ENCODE assay signal across 9 cellular contexts in genomic region chr21:42561742-42562141, GRCh38. TPM values are rescaled to one million over a fixed set of nuclear protein-coding genes. Genes with fewer than 3 reads are reported as not detected.
A peak's percentile ranks its signal among the peaks of the same experiment; 100 is the strongest.
DNase-seq lines count a peak whose midpoint lies in the region; ATAC-seq, FAIRE-seq and TF ChIP-seq lines count a peak whose summit lies in the region.
"Had no signal": no experiment of that assay in that cellular context is flagged by ENCODE, and none has a peak within 500 bp of the region (broad histone marks: within the 10 kb centered on the region; RNA-seq: fewer than 3 reads in every experiment).

No MANE protein-coding gene starts in this region.

- H3K27ac Mint-ChIP-seq in CD4-positive, alpha-beta T cell, result no peak overlapping the region
- H3K27ac Mint-ChIP-seq in activated T-helper 2 cell treated with anti-CD3 and anti-CD28 coated beads, Interferon-gamma antibody, Interleukin-2, Interleukin-4, amounts not matched to agents 10 μg/mL and 5 μg/mL and 100 μg/mL, durations not matched to agents 14 hours and 24 hours and 36 hours, result no peak overlapping the region
- H3K27ac Mint-ChIP-seq in activated CD8-positive, alpha-beta T cell treated with anti-CD3 and anti-CD28 coated beads, Interleukin-2, amount 10 ng/mL, durations not matched to agents 7 days and 5 days, result no peak overlapping the region

- FAIRE-seq in D721Med (lab: Jason Lieb, UNC), result no peak

- peak; percentile 48 for ATAC-seq in CD4-positive, alpha-beta T cell (ENCODE audit: poor library complexity)
- ATAC-seq in GM19043 (IDR thresholded peaks at IDR 0.05; ENCODE audit: low read depth, unreplicated experiment), result peak; percentile 71
- ATAC-seq in activated CD8-positive, alpha-beta T cell treated with anti-CD3 and anti-CD28 coated beads, Interleukin-2, amount 10 ng/mL, durations not matched to agents 7 days and 5 days, result no peak

- no peak for TF ChIP-seq CTCF in CD4-positive, alpha-beta T cell (IDR thresholded peaks at IDR 0.05)
- TF ChIP-seq CTCF in hepatocyte (IDR thresholded peaks at IDR 0.05; ENCODE audit: poor library complexity), result no peak
- no peak for TF ChIP-seq CTCF in D721Med (IDR thresholded peaks at IDR 0.05; ENCODE audit: insufficient read depth, missing control alignments)

- no peaks in the 10 kb centered on the region for H3K27me3 Mint-ChIP-seq in CD4-positive, alpha-beta T cell
- H3K27me3 Mint-ChIP-seq in activated T-helper 2 cell treated with anti-CD3 and anti-CD28 coated beads, Interferon-gamma antibody, Interleukin-2, Interleukin-4, amounts not matched to agents 10 μg/mL and 5 μg/mL and 100 μg/mL, durations not matched to agents 14 hours and 24 hours and 36 hours (ENCODE audit: low read depth), result no peaks in the 10 kb centered on the region
- H3K27me3 Mint-ChIP-seq in activated CD8-positive, alpha-beta T cell treated with anti-CD3 and anti-CD28 coated beads, Interleukin-2, amount 10 ng/mL, durations not matched to agents 7 days and 5 days (ENCODE audit: low read depth), result no peaks in the 10 kb centered on the region

- H4K20me1 ChIP-seq in hepatocyte (ENCODE audit: insufficient read depth, poor library complexity, severe bottlenecking), result no peaks in the 10 kb centered on the region

- peaks cover 75% of the 10 kb centered on the region for H3K36me3 Mint-ChIP-seq in CD4-positive, alpha-beta T cell (ENCODE audit: low read depth)
- peaks cover 8% of the 10 kb centered on the region for H3K36me3 Mint-ChIP-seq in activated T-helper 2 cell treated with anti-CD3 and anti-CD28 coated beads, Interferon-gamma antibody, Interleukin-2, Interleukin-4, amounts not matched to agents 10 μg/mL and 5 μg/mL and 100 μg/mL, durations not matched to agents 14 hours and 24 hours and 36 hours (ENCODE audit: low read depth)
- peaks cover 17% of the 10 kb centered on the region for H3K36me3 Mint-ChIP-seq in activated CD8-positive, alpha-beta T cell treated with anti-CD3 and anti-CD28 coated beads, Interleukin-2, amount 10 ng/mL, durations not matched to agents 7 days and 5 days (ENCODE audit: low read depth)

- no peaks in the 10 kb centered on the region for H3K27me3 ChIP-seq in CD4-positive, alpha-beta T cell (ENCODE audit: control insufficient read depth, insufficient read depth, low read length)
- no peaks in the 10 kb centered on the region for H3K27me3 ChIP-seq in hepatocyte

- 68% methylated on average over 9 of the region's 12 CpGs for WGBS in hepatocyte (ENCODE audit: low lambda C conversion rate, missing lambda C conversion rate)

- H3K9me3 ChIP-seq in CD4-positive, alpha-beta T cell (ENCODE audit: control insufficient read depth, low read length), result no peaks in the 10 kb centered on the region
- no peaks in the 10 kb centered on the region for H3K9me3 ChIP-seq in hepatocyte (ENCODE audit: low read depth)

- intact Hi-C loops in CD4-positive, alpha-beta T cell (cut with DNase I, micrococcal nuclease), result no loop called here
- intact Hi-C loops in activated T-helper 2 cell treated with anti-CD3 and anti-CD28 coated beads, Interferon-gamma antibody, Interleukin-2, Interleukin-4, amounts not matched to agents 10 μg/mL and 5 μg/mL and 100 μg/mL, durations not matched to agents 14 hours and 24 hours and 36 hours (cut with micrococcal nuclease), result no loop called here

- H3K4me2 ChIP-seq in hepatocyte, result no peak overlapping the region

- H3K36me3 ChIP-seq in hepatocyte (replicated peaks; ENCODE audit: insufficient read depth, low read depth), result no peaks in the 10 kb centered on the region

- H2AFZ ChIP-seq in hepatocyte, result no peak overlapping the region

- peak in 1 of 10 experiments; percentile 30 for DNase-seq in CD4-positive, alpha-beta T cell
- DNase-seq in NCI-H1417 treated with DMSO at 0.1 percent for 48 hours (lab: John Stamatoyannopoulos, UW) (peak; percentile 27), hepatocyte (ENCODE audit: low spot score) (peak; percentile 56), D721Med (ENCODE audit: insufficient read length, low spot score) (no peak), NCI-H524 treated with DMSO at 0.1 percent for 48 hours (lab: John Stamatoyannopoulos, UW) (no peak)
- no peak for DNase-seq in activated T-helper 2 cell treated with anti-CD3 and anti-CD28 coated beads, Interferon-gamma antibody, Interleukin-2, Interleukin-4, amounts not matched to agents 10 μg/mL and 5 μg/mL and 100 μg/mL, durations not matched to agents 14 hours and 24 hours and 36 hours (ENCODE audit: low spot score)
- DNase-seq in activated CD8-positive, alpha-beta T cell treated with anti-CD3 and anti-CD28 coated beads, Interleukin-2, amount 10 ng/mL, durations not matched to agents 7 days and 5 days, result no peak

- H3K4me1 Mint-ChIP-seq in CD4-positive, alpha-beta T cell (ENCODE audit: low read depth), result no peaks in the 10 kb centered on the region
- H3K4me1 Mint-ChIP-seq in activated T-helper 2 cell treated with anti-CD3 and anti-CD28 coated beads, Interferon-gamma antibody, Interleukin-2, Interleukin-4, amounts not matched to agents 10 μg/mL and 5 μg/mL and 100 μg/mL, durations not matched to agents 14 hours and 24 hours and 36 hours (ENCODE audit: low read depth), result no peaks in the 10 kb centered on the region
- H3K4me1 Mint-ChIP-seq in activated CD8-positive, alpha-beta T cell treated with anti-CD3 and anti-CD28 coated beads, Interleukin-2, amount 10 ng/mL, durations not matched to agents 7 days and 5 days (ENCODE audit: low read depth), result no peaks in the 10 kb centered on the region
- H3K4me1 Mint-ChIP-seq: CD14-positive monocyte had no signal

- H3K4me3 Mint-ChIP-seq in CD4-positive, alpha-beta T cell, result no peak overlapping the region
- H3K4me3 Mint-ChIP-seq in activated T-helper 2 cell treated with anti-CD3 and anti-CD28 coated beads, Interferon-gamma antibody, Interleukin-2, Interleukin-4, amounts not matched to agents 10 μg/mL and 5 μg/mL and 100 μg/mL, durations not matched to agents 14 hours and 24 hours and 36 hours (ENCODE audit: low read depth), result no peak overlapping the region
- H3K4me3 Mint-ChIP-seq in activated CD8-positive, alpha-beta T cell treated with anti-CD3 and anti-CD28 coated beads, Interleukin-2, amount 10 ng/mL, durations not matched to agents 7 days and 5 days, result no peak overlapping the region
- H3K4me3 Mint-ChIP-seq: CD14-positive monocyte had no signal

- no peaks in the 10 kb centered on the region for H3K9me2 ChIP-seq in hepatocyte (replicated peaks; ENCODE audit: insufficient read depth)

- no peak overlapping the region for H3K4me3 ChIP-seq in hepatocyte

- H3K9me3 Mint-ChIP-seq in CD4-positive, alpha-beta T cell, result no peaks in the 10 kb centered on the region
- H3K9me3 Mint-ChIP-seq in activated T-helper 2 cell treated with anti-CD3 and anti-CD28 coated beads, Interferon-gamma antibody, Interleukin-2, Interleukin-4, amounts not matched to agents 10 μg/mL and 5 μg/mL and 100 μg/mL, durations not matched to agents 14 hours and 24 hours and 36 hours, result no peaks in the 10 kb centered on the region
- no peaks in the 10 kb centered on the region for H3K9me3 Mint-ChIP-seq in activated CD8-positive, alpha-beta T cell treated with anti-CD3 and anti-CD28 coated beads, Interleukin-2, amount 10 ng/mL, durations not matched to agents 7 days and 5 days (ENCODE audit: insufficient read depth)
- H3K9me3 Mint-ChIP-seq: CD14-positive monocyte had no signal

- H3K79me2 ChIP-seq in hepatocyte, result no peaks in the 10 kb centered on the region

- no peak overlapping the region for H3K27ac ChIP-seq in CD4-positive, alpha-beta T cell (ENCODE audit: low read depth, low read length)
- H3K27ac ChIP-seq in hepatocyte, result peak overlapping the region; percentile 59

- POLR2A ChIA-PET in CD4-positive, alpha-beta T cell (lab: Charles Lee), result no interaction called here
- POLR2A ChIA-PET in activated CD8-positive, alpha-beta T cell treated with anti-CD3 and anti-CD28 coated beads, Interleukin-2, amount 10 ng/mL, durations not matched to agents 7 days and 5 days (lab: Charles Lee), result no interaction called here

- CTCF ChIA-PET in CD4-positive, alpha-beta T cell (lab: Charles Lee), result no interaction called here
- CTCF ChIA-PET in activated CD8-positive, alpha-beta T cell treated with anti-CD3 and anti-CD28 coated beads, Interleukin-2, amount 10 ng/mL, durations not matched to agents 7 days and 5 days (lab: Charles Lee), result interaction anchor here (0.9 kb wide), 1 partner anchor 94 kb away, joined by 3 read pairs; no protein-coding TSS in a partner anchor

- peaks cover 7% of the 10 kb centered on the region for H3K4me1 ChIP-seq in hepatocyte (ENCODE audit: insufficient read depth)

RNA-seq across cellular contexts. Expression of gene SLC37A1, which starts 48.1 kb away (rescaled TPM):
- 10 to 100 TPM; 16.4 to 16.7 TPM for total RNA-seq in CD4-positive, alpha-beta T cell
- total RNA-seq in hepatocyte, result 13.1 and 17.9 TPM in 2 replicates
- polyA plus RNA-seq in hepatocyte, result 18.5 and 26.9 TPM in 2 replicates
- 21.6 and 22.3 TPM in 2 replicates for total RNA-seq in activated T-helper 2 cell treated with anti-CD3 and anti-CD28 coated beads, Interferon-gamma antibody, Interleukin-2, Interleukin-4, amounts not matched to agents 10 μg/mL and 5 μg/mL and 100 μg/mL, durations not matched to agents 14 hours and 24 hours and 36 hours
- 10 to 100 TPM; 18.9 to 19.2 TPM for total RNA-seq in activated CD8-positive, alpha-beta T cell treated with anti-CD3 and anti-CD28 coated beads, Interleukin-2, amount 10 ng/mL, durations not matched to agents 7 days and 5 days

Comparison
In these comparisons a context has a peak if more than half of its experiments do, and no peak if none do; other contexts are left out.
1. DNase-seq: peak in NCI-H1417 treated with DMSO at 0.1 percent for 48 hours (single experiment) and hepatocyte (single experiment); none in D721Med (single experiment), activated T-helper 2 cell treated with anti-CD3 and anti-CD28 coated beads, Interferon-gamma antibody, Interleukin-2, Interleukin-4, amounts not matched to agents 10 μg/mL and 5 μg/mL and 100 μg/mL, durations not matched to agents 14 hours and 24 hours and 36 hours (single experiment), NCI-H524 treated with DMSO at 0.1 percent for 48 hours (single experiment) and activated CD8-positive, alpha-beta T cell treated with anti-CD3 and anti-CD28 coated beads, Interleukin-2, amount 10 ng/mL, durations not matched to agents 7 days and 5 days (single experiment).